8 cellular contexts compared by ENCODE assay signal in genomic region chr5:126027652-126028051, GRCh38.
"Had no signal": no experiment of that assay in that cellular context is flagged by ENCODE, and none has a peak within 500 bp of the region (broad histone marks: within the 10 kb centered on the region; RNA-seq: fewer than 3 reads in every experiment).

No MANE protein-coding gene starts in this region.

- ATAC-seq: GM23338, HCT116, HepG2 had no signal

- H3K4me2 ChIP-seq: GM23338 had no signal

- H3K4me1 ChIP-seq: HAP-1 had no signal

- H3K4me3 ChIP-seq: GM23338, HAP-1 had no signal

- FAIRE-seq: HepG2 had no signal

- DNase-seq: H7, HFFc6, KBM-7 had no signal

- H3K4me3 Mint-ChIP-seq: GM23338, HFFc6, IgD-negative memory B cell had no signal

- H3K36me3 ChIP-seq: HAP-1 had no signal

- H3K4me1 Mint-ChIP-seq: GM23338, IgD-negative memory B cell had no signal

- H3K27ac Mint-ChIP-seq: GM23338, HFFc6, IgD-negative memory B cell had no signal

- H2AFZ ChIP-seq: GM23338 had no signal
